1 cellular context compared by ENCODE assay signal in the genomic region with DNA sequence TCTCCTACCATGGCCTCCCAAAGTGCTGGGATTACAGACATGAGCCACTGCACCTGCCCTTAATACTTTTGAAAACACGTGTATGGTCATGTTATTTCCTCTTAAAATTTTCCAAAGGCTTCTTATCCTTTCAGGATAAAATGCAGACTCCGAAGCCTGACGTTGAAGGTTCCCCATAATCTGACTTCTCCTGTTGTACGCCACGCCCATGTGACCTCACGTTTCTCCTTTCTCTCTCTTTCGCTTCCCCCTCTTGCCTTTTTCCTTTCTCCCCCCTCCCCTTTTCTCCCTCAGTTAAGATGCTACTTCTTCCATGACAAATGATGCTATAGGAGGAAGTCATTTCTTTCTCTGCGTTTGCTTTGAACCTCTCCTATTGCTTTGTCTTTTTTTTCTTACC.
TF ChIP-seq lines count a peak whose summit lies in the region.

No MANE protein-coding gene starts in this region.

TF ChIP-seq in GM23338, 12 proteins besides CTCF, POLR2A, EP300 and RAD21 (continued from another document):
- TF ChIP-seq NANOG (IDR thresholded peaks at IDR 0.05; ENCODE audit: borderline replicate concordance) (no peak), STAT1 (IDR thresholded peaks at IDR 0.05; ENCODE audit: unreplicated experiment) (no peak), CREB1 (CRISPR knock-in tag; IDR thresholded peaks at IDR 0.05; ENCODE audit: low read depth) (no peak), JUNB (IDR thresholded peaks at IDR 0.05; ENCODE audit: unreplicated experiment) (no peak), EZH2 (IDR thresholded peaks at IDR 0.05; ENCODE audit: low read depth, unreplicated experiment) (no peak), ZNF114 (CRISPR knock-in tag; IDR thresholded peaks at IDR 0.05) (no peak), EZH2phosphoT487 (IDR thresholded peaks at IDR 0.05; ENCODE audit: unreplicated experiment) (no peak), ZNF331 (CRISPR knock-in tag; IDR thresholded peaks at IDR 0.05; ENCODE audit: low read depth) (no peak), POLR2AphosphoS5 (IDR thresholded peaks at IDR 0.05; ENCODE audit: low read depth) (no peak)
- TF ChIP-seq, protein P1, sequence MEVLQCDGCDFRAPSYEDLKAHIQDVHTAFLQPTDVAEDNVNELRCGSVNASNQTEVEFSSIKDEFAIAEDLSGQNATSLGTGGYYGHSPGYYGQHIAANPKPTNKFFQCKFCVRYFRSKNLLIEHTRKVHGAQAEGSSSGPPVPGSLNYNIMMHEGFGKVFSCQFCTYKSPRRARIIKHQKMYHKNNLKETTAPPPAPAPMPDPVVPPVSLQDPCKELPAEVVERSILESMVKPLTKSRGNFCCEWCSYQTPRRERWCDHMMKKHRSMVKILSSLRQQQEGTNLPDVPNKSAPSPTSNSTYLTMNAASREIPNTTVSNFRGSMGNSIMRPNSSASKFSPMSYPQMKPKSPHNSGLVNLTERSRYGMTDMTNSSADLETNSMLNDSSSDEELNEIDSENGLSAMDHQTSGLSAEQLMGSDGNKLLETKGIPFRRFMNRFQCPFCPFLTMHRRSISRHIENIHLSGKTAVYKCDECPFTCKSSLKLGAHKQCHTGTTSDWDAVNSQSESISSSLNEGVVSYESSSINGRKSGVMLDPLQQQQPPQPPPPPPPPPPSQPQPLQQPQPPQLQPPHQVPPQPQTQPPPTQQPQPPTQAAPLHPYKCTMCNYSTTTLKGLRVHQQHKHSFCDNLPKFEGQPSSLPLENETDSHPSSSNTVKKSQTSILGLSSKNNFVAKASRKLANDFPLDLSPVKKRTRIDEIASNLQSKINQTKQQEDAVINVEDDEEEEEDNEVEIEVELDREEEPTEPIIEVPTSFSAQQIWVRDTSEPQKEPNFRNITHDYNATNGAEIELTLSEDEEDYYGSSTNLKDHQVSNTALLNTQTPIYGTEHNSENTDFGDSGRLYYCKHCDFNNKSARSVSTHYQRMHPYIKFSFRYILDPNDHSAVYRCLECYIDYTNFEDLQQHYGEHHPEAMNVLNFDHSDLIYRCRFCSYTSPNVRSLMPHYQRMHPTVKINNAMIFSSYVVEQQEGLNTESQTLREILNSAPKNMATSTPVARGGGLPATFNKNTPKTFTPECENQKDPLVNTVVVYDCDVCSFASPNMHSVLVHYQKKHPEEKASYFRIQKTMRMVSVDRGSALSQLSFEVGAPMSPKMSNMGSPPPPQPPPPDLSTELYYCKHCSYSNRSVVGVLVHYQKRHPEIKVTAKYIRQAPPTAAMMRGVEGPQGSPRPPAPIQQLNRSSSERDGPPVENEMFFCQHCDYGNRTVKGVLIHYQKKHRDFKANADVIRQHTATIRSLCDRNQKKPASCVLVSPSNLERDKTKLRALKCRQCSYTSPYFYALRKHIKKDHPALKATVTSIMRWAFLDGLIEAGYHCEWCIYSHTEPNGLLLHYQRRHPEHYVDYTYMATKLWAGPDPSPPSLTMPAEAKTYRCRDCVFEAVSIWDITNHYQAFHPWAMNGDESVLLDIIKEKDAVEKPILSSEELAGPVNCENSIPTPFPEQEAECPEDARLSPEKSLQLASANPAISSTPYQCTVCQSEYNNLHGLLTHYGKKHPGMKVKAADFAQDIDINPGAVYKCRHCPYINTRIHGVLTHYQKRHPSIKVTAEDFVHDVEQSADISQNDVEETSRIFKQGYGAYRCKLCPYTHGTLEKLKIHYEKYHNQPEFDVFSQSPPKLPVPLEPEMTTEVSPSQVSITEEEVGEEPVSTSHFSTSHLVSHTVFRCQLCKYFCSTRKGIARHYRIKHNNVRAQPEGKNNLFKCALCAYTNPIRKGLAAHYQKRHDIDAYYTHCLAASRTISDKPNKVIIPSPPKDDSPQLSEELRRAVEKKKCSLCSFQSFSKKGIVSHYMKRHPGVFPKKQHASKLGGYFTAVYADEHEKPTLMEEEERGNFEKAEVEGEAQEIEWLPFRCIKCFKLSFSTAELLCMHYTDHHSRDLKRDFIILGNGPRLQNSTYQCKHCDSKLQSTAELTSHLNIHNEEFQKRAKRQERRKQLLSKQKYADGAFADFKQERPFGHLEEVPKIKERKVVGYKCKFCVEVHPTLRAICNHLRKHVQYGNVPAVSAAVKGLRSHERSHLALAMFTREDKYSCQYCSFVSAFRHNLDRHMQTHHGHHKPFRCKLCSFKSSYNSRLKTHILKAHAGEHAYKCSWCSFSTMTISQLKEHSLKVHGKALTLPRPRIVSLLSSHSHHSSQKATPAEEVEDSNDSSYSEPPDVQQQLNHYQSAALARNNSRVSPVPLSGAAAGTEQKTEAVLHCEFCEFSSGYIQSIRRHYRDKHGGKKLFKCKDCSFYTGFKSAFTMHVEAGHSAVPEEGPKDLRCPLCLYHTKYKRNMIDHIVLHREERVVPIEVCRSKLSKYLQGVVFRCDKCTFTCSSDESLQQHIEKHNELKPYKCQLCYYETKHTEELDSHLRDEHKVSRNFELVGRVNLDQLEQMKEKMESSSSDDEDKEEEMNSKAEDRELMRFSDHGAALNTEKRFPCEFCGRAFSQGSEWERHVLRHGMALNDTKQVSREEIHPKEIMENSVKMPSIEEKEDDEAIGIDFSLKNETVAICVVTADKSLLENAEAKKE (CRISPR knock-in tag; IDR thresholded peaks at IDR 0.05), result no peak
- TF ChIP-seq, protein P2, sequence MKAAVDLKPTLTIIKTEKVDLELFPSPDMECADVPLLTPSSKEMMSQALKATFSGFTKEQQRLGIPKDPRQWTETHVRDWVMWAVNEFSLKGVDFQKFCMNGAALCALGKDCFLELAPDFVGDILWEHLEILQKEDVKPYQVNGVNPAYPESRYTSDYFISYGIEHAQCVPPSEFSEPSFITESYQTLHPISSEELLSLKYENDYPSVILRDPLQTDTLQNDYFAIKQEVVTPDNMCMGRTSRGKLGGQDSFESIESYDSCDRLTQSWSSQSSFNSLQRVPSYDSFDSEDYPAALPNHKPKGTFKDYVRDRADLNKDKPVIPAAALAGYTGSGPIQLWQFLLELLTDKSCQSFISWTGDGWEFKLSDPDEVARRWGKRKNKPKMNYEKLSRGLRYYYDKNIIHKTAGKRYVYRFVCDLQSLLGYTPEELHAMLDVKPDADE (IDR thresholded peaks at IDR 0.05), result no peak
